In genomic region chr19:8333771-8334457, GRCh38 we compare ENCODE assay signal across 11 cellular contexts. TPM values are rescaled to one million over a fixed set of nuclear protein-coding genes. Genes with fewer than 3 reads are reported as not detected.
DNase-seq lines count a peak whose midpoint lies in the region; ATAC-seq, FAIRE-seq and TF ChIP-seq lines count a peak whose summit lies in the region.
"Had no signal": no experiment of that assay in that cellular context is flagged by ENCODE, and none has a peak within 500 bp of the region (broad histone marks: within the 10 kb centered on the region; RNA-seq: fewer than 3 reads in every experiment).

No MANE protein-coding gene starts in this region.

- H3K36me3 ChIP-seq in BLaER1 treated with 17β-estradiol and CSF1 and Interleukin-3, amounts not matched to agents 10 nM and 100 nM = no peaks in the 10 kb centered on the region
- no peaks in the 10 kb centered on the region for H3K36me3 ChIP-seq in keratinocyte (ENCODE audit: control insufficient read depth in 2 of 2, extremely low read depth in 1 of 2, insufficient read depth in 2 of 2, low read length in 2 of 2)

- dilution Hi-C loops in keratinocyte (cut with MboI; ENCODE audit: extremely low pct_ligation_motif_present, low sequenced_read_pairs) = no loop called here

- no peak overlapping the region for H3K27ac Mint-ChIP-seq in T-helper 17 cell
- no peak overlapping the region for H3K27ac Mint-ChIP-seq in activated CD8-positive, alpha-beta memory T cell treated with anti-CD3 and anti-CD28 coated beads, Interleukin-2, amount 10 ng/mL, durations not matched to agents 7 days and 5 days

- no peaks in the 10 kb centered on the region for H3K36me3 Mint-ChIP-seq in T-helper 17 cell (ENCODE audit: low read depth)
- no peaks in the 10 kb centered on the region for H3K36me3 Mint-ChIP-seq in activated CD8-positive, alpha-beta memory T cell treated with anti-CD3 and anti-CD28 coated beads, Interleukin-2, amount 10 ng/mL, durations not matched to agents 7 days and 5 days

- H3K9me3 ChIP-seq in BLaER1 treated with 17β-estradiol and CSF1 and Interleukin-3, amounts not matched to agents 10 nM and 100 nM (replicated peaks in 1 of 11) = no peaks in the 10 kb centered on the region
- H3K9me3 ChIP-seq in T-helper 17 cell (ENCODE audit: control insufficient read depth, low read length, poor library complexity, severe bottlenecking) (no peaks in the 10 kb centered on the region), keratinocyte (ENCODE audit: control insufficient read depth, low read depth, low read length) (no peaks in the 10 kb centered on the region)

- H3K27me3 Mint-ChIP-seq in T-helper 17 cell = peaks cover 12% of the 10 kb centered on the region
- H3K27me3 Mint-ChIP-seq in activated CD8-positive, alpha-beta memory T cell treated with anti-CD3 and anti-CD28 coated beads, Interleukin-2, amount 10 ng/mL, durations not matched to agents 7 days and 5 days = peaks cover 35% of the 10 kb centered on the region

- H3K27ac ChIP-seq in BLaER1 treated with 17β-estradiol and CSF1 and Interleukin-3, amounts not matched to agents 10 nM and 100 nM = no peak overlapping the region
- H3K27ac ChIP-seq in keratinocyte (ENCODE audit: control insufficient read depth, insufficient read depth, low read length) = no peak overlapping the region
- H3K27ac ChIP-seq: skin epidermis had no signal

- no peaks in the 10 kb centered on the region for H3K9me3 Mint-ChIP-seq in activated CD8-positive, alpha-beta memory T cell treated with anti-CD3 and anti-CD28 coated beads, Interleukin-2, amount 10 ng/mL, durations not matched to agents 7 days and 5 days (ENCODE audit: low read depth)

- peak overlapping the region; percentile 39 for H3K4me3 Mint-ChIP-seq in T-helper 17 cell
- H3K4me3 Mint-ChIP-seq in activated CD8-positive, alpha-beta memory T cell treated with anti-CD3 and anti-CD28 coated beads, Interleukin-2, amount 10 ng/mL, durations not matched to agents 7 days and 5 days = no peak overlapping the region

- no peak overlapping the region for H2AFZ ChIP-seq in keratinocyte (ENCODE audit: control insufficient read depth, low read length)

- H3K9me1 ChIP-seq in keratinocyte (ENCODE audit: control insufficient read depth, extremely low read depth, insufficient read depth, low read length) = no peaks in the 10 kb centered on the region

- peaks cover 31 to 44% (median 38%) of the 10 kb centered on the region in 11 experiments for H3K27me3 ChIP-seq in BLaER1 treated with 17β-estradiol and CSF1 and Interleukin-3, amounts not matched to agents 10 nM and 100 nM
- peaks cover 19% of the 10 kb centered on the region for H3K27me3 ChIP-seq in keratinocyte (ENCODE audit: control insufficient read depth, extremely low read depth, insufficient read depth, low read length)

- TF ChIP-seq CTCF in GM20000 (IDR thresholded peaks at IDR 0.05; ENCODE audit: extremely low read depth, missing control alignments) (no peak), keratinocyte (optimal IDR thresholded peaks at IDR 0.05 in 1 of 3, IDR thresholded peaks at IDR 0.05 in 1 of 3, conservative IDR thresholded peaks at IDR 0.05 in 1 of 3; ENCODE audit: extremely low read depth in 1 of 3, insufficient read depth in 2 of 3, low read length in 3 of 3) (no peak)

- no peaks in the 10 kb centered on the region for H3K79me2 ChIP-seq in keratinocyte (ENCODE audit: control insufficient read depth, insufficient read depth, low read length)

- H3K4me1 Mint-ChIP-seq in T-helper 17 cell = peaks cover 7% of the 10 kb centered on the region
- H3K4me1 Mint-ChIP-seq in activated CD8-positive, alpha-beta memory T cell treated with anti-CD3 and anti-CD28 coated beads, Interleukin-2, amount 10 ng/mL, durations not matched to agents 7 days and 5 days = peaks cover 10% of the 10 kb centered on the region

- ATAC-seq in T-helper 17 cell (no peak), GM19455 (IDR thresholded peaks at IDR 0.05; ENCODE audit: unreplicated experiment) (no peak)
- no peak for ATAC-seq in activated CD8-positive, alpha-beta memory T cell treated with anti-CD3 and anti-CD28 coated beads, Interleukin-2, amount 10 ng/mL, durations not matched to agents 7 days and 5 days

- H4K20me1 ChIP-seq in BLaER1 treated with 17β-estradiol and CSF1 and Interleukin-3, amounts not matched to agents 10 nM and 100 nM = peaks cover 0 to 36% (median 8%) of the 10 kb centered on the region in 11 experiments; a peak in 10 of 22 replicates
- no peaks in the 10 kb centered on the region for H4K20me1 ChIP-seq in keratinocyte (ENCODE audit: control insufficient read depth, extremely low read depth, insufficient read depth, low read length)

- H3K4me3 ChIP-seq in BLaER1 treated with 17β-estradiol and CSF1 and Interleukin-3, amounts not matched to agents 10 nM and 100 nM = peak overlapping the region in 1 of 10 experiments; percentile 67; a peak in 2 of 20 replicates
- peak overlapping the region in 1 of 3 experiments; percentile 13 for H3K4me3 ChIP-seq in keratinocyte (ENCODE audit: control insufficient read depth in 2 of 3, extremely low read depth in 1 of 3, insufficient read depth in 2 of 3, low read depth in 1 of 3, low read length in 3 of 3)

- peak overlapping the region in 8 of 11 experiments; percentile 88 to 99 (median 94); a peak in 12 of 22 replicates for H3K4me2 ChIP-seq in BLaER1 treated with 17β-estradiol and CSF1 and Interleukin-3, amounts not matched to agents 10 nM and 100 nM
- peak overlapping the region; percentile 60 for H3K4me2 ChIP-seq in keratinocyte (ENCODE audit: control insufficient read depth, extremely low read depth, insufficient read depth, low read depth, low read length)

- 0 out of 22 replicates have a peak overlapping the region, but pooled peaks of 1 of the 11 experiments have one; percentile 68 for H3K9ac ChIP-seq in BLaER1 treated with 17β-estradiol and CSF1 and Interleukin-3, amounts not matched to agents 10 nM and 100 nM
- no peak overlapping the region for H3K9ac ChIP-seq in keratinocyte (ENCODE audit: control insufficient read depth, extremely low read depth, insufficient read depth, low read length)

- peak; percentile 34 for DNase-seq in GM20000 (ENCODE audit: low spot score)
- no peak for DNase-seq in T-helper 17 cell
- DNase-seq in keratinocyte (ENCODE audit: low read depth, low spot score) = no peak
- DNase-seq in activated CD8-positive, alpha-beta memory T cell treated with anti-CD3 and anti-CD28 coated beads, Interleukin-2, amount 10 ng/mL, durations not matched to agents 7 days and 5 days = no peak
- DNase-seq in H54 (ENCODE audit: insufficient read length, low spot score) = no peak
- DNase-seq in HPDE6-E6E7 (ENCODE audit: extremely low spot score) = no peak
- DNase-seq: DMS153 had no signal

- H3K4me1 ChIP-seq in BLaER1 treated with 17β-estradiol and CSF1 and Interleukin-3, amounts not matched to agents 10 nM and 100 nM = peaks cover 26 to 42% (median 37%) of the 10 kb centered on the region in 10 experiments
- H3K4me1 ChIP-seq in keratinocyte (ENCODE audit: control insufficient read depth, extremely low read depth, insufficient read depth, low read length) = peaks cover 8% of the 10 kb centered on the region

- CTCF ChIA-PET in activated CD8-positive, alpha-beta memory T cell treated with anti-CD3 and anti-CD28 coated beads, Interleukin-2, amount 10 ng/mL, durations not matched to agents 7 days and 5 days (lab: Charles Lee) = interaction anchor here (0.6 to 3.9 kb wide), 8 partner anchors 10 to 590 kb away, joined by 3 to 29 read pairs (median 5); partner anchors contain the start of genes ANGPTL4, KANK3 and MARCHF2

- no peak for FAIRE-seq in keratinocyte (lab: Jason Lieb, UNC)
- FAIRE-seq in H54 (lab: Jason Lieb, UNC) = no peak
- FAIRE-seq: GM18507 had no signal

- no peak for TF ChIP-seq POLR2A in H54 (IDR thresholded peaks at IDR 0.05; ENCODE audit: low read depth, low read length)

RNA-seq across cellular contexts. Expression of gene KANK3, which starts 9.1 kb away (rescaled TPM):
- 1 to 10 TPM; 2.6 to 2.9 TPM for total RNA-seq in T-helper 17 cell
- 0.15 to 0.27 TPM (median 0.16 TPM) in 3 replicates for polyA plus RNA-seq in keratinocyte
- 0.14 TPM for polyA plus RNA-seq in keratinocyte (2011; ENCODE audit: low read depth)
- polyA plus RNA-seq in keratinocyte (2011; cell fraction: cytosol; rRNA removed) = 0.13 TPM in 1 of 2 replicates, not detected in the other
- polyA plus RNA-seq in keratinocyte (2011; cell fraction: nucleus; rRNA removed) = 0.37 and 0.38 TPM in 2 replicates
- 0.13 and 0.48 TPM in 2 replicates for polyA plus RNA-seq in keratinocyte (2012; ENCODE audit: low replicate concordance)
- 0.07 to 0.10 TPM in 2 of 3 replicates, not detected in the other for polyA minus RNA-seq in keratinocyte
- not detected for polyA minus RNA-seq in keratinocyte (2011; cell fraction: cytosol; rRNA and poly(A)+ RNA removed)
- not detected in 2 replicates for polyA minus RNA-seq in keratinocyte (2011; cell fraction: nucleus; rRNA and poly(A)+ RNA removed)
- total RNA-seq in activated CD8-positive, alpha-beta memory T cell treated with anti-CD3 and anti-CD28 coated beads, Interleukin-2, amount 10 ng/mL, durations not matched to agents 7 days and 5 days = 1 to 10 TPM; 3.2 to 3.7 TPM

RNA-seq across cellular contexts. Expression of gene RPS28, which starts 12.6 kb away (rescaled TPM):
- total RNA-seq in T-helper 17 cell = 1,000 to 10,000 TPM; 3,190 to 3,198 TPM
- 430 to 1,004 TPM (median 960 TPM) in 3 replicates for polyA plus RNA-seq in keratinocyte
- polyA plus RNA-seq in keratinocyte (2011; ENCODE audit: low read depth) = 75.0 TPM
- polyA plus RNA-seq in keratinocyte (2011; cell fraction: cytosol; rRNA removed) = 717 and 850 TPM in 2 replicates
- 223 and 243 TPM in 2 replicates for polyA plus RNA-seq in keratinocyte (2011; cell fraction: nucleus; rRNA removed)
- 1,795 and 2,911 TPM in 2 replicates for polyA plus RNA-seq in keratinocyte (2012; ENCODE audit: low replicate concordance)
- polyA minus RNA-seq in keratinocyte = 218 to 385 TPM (median 355 TPM) in 3 replicates
- polyA minus RNA-seq in keratinocyte (2011; cell fraction: cytosol; rRNA and poly(A)+ RNA removed) = 423 TPM
- polyA minus RNA-seq in keratinocyte (2011; cell fraction: nucleus; rRNA and poly(A)+ RNA removed) = 79.0 and 83.0 TPM in 2 replicates
- total RNA-seq in activated CD8-positive, alpha-beta memory T cell treated with anti-CD3 and anti-CD28 coated beads, Interleukin-2, amount 10 ng/mL, durations not matched to agents 7 days and 5 days = 1,000 to 10,000 TPM; 1,292 to 1,333 TPM

RNA-seq across cellular contexts. Expression of gene NDUFA7, which starts 12.7 kb away (rescaled TPM):
- total RNA-seq in T-helper 17 cell = 10 to 100 TPM; 24.4 to 31.9 TPM
- 46.7 to 115 TPM (median 59.2 TPM) in 3 replicates for polyA plus RNA-seq in keratinocyte
- 58.6 TPM for polyA plus RNA-seq in keratinocyte (2011; ENCODE audit: low read depth)
- 42.1 and 64.0 TPM in 2 replicates for polyA plus RNA-seq in keratinocyte (2011; cell fraction: cytosol; rRNA removed)
- polyA plus RNA-seq in keratinocyte (2011; cell fraction: nucleus; rRNA removed) = 30.3 and 44.0 TPM in 2 replicates
- polyA plus RNA-seq in keratinocyte (2012; ENCODE audit: low replicate concordance) = 83.6 and 149 TPM in 2 replicates
- polyA minus RNA-seq in keratinocyte = 48.5 to 132 TPM (median 79.5 TPM) in 3 replicates
- 104 TPM for polyA minus RNA-seq in keratinocyte (2011; cell fraction: cytosol; rRNA and poly(A)+ RNA removed)
- polyA minus RNA-seq in keratinocyte (2011; cell fraction: nucleus; rRNA and poly(A)+ RNA removed) = 10.7 and 12.5 TPM in 2 replicates
- total RNA-seq in activated CD8-positive, alpha-beta memory T cell treated with anti-CD3 and anti-CD28 coated beads, Interleukin-2, amount 10 ng/mL, durations not matched to agents 7 days and 5 days = 10 to 100 TPM; 47.4 to 66.7 TPM

RNA-seq across cellular contexts. Expression of gene CD320, which starts 25.8 kb away (rescaled TPM):
- total RNA-seq in T-helper 17 cell = 10 to 100 TPM; 21.1 to 27.4 TPM
- polyA plus RNA-seq in keratinocyte = 14.1 to 18.3 TPM (median 15.4 TPM) in 3 replicates
- polyA plus RNA-seq in keratinocyte (2011; ENCODE audit: low read depth) = 3.8 TPM
- polyA plus RNA-seq in keratinocyte (2011; cell fraction: cytosol; rRNA removed) = 9.3 and 20.9 TPM in 2 replicates
- 11.8 and 18.1 TPM in 2 replicates for polyA plus RNA-seq in keratinocyte (2011; cell fraction: nucleus; rRNA removed)
- polyA plus RNA-seq in keratinocyte (2012; ENCODE audit: low replicate concordance) = 5.2 and 24.3 TPM in 2 replicates
- polyA minus RNA-seq in keratinocyte = 3.6 to 14.5 TPM (median 5.7 TPM) in 3 replicates
- polyA minus RNA-seq in keratinocyte (2011; cell fraction: cytosol; rRNA and poly(A)+ RNA removed) = 23.8 TPM
- 4.3 and 7.7 TPM in 2 replicates for polyA minus RNA-seq in keratinocyte (2011; cell fraction: nucleus; rRNA and poly(A)+ RNA removed)
- 10 to 100 TPM; 42.0 to 49.8 TPM for total RNA-seq in activated CD8-positive, alpha-beta memory T cell treated with anti-CD3 and anti-CD28 coated beads, Interleukin-2, amount 10 ng/mL, durations not matched to agents 7 days and 5 days

RNA-seq across cellular contexts. Expression of gene ANGPTL4, which starts 30.0 kb away (rescaled TPM):
- total RNA-seq in T-helper 17 cell = not detected
- 102 to 143 TPM (median 112 TPM) in 3 replicates for polyA plus RNA-seq in keratinocyte
- 42.6 TPM for polyA plus RNA-seq in keratinocyte (2011; ENCODE audit: low read depth)
- polyA plus RNA-seq in keratinocyte (2011; cell fraction: cytosol; rRNA removed) = 20.5 and 50.0 TPM in 2 replicates
- polyA plus RNA-seq in keratinocyte (2011; cell fraction: nucleus; rRNA removed) = 301 and 381 TPM in 2 replicates
- 40.6 and 139 TPM in 2 replicates for polyA plus RNA-seq in keratinocyte (2012; ENCODE audit: low replicate concordance)
- polyA minus RNA-seq in keratinocyte = 28.6 to 76.7 TPM (median 39.9 TPM) in 3 replicates
- polyA minus RNA-seq in keratinocyte (2011; cell fraction: cytosol; rRNA and poly(A)+ RNA removed) = 118 TPM
- polyA minus RNA-seq in keratinocyte (2011; cell fraction: nucleus; rRNA and poly(A)+ RNA removed) = 224 and 291 TPM in 2 replicates
- under 1 TPM; 0.50 to 0.82 TPM for total RNA-seq in activated CD8-positive, alpha-beta memory T cell treated with anti-CD3 and anti-CD28 coated beads, Interleukin-2, amount 10 ng/mL, durations not matched to agents 7 days and 5 days
